Comparison of ENCODE assay signal across 17 cellular contexts in the genomic region with DNA sequence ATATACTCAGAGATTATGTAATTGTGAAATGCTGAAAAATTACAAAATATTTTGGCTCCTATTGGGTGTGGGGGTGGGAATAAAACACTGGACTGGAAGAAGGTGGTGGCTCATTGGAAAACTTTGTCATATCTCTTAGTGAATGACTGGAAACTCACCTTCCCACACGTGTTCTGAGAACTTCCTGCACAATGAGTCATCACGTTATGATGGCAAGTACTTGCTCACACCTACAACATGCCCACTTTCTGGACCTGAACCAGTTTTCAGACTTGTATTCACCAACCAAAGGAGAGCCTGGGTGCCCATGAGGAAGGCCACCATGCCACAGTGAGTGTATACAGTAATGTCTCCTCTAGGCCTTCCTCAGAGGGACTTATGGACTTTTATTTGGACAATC.
DNase-seq lines count a peak whose midpoint lies in the region; ATAC-seq and TF ChIP-seq lines count a peak whose summit lies in the region.
"Had no signal": no experiment of that assay in that cellular context is flagged by ENCODE, and none has a peak within 500 bp of the region (broad histone marks: within the 10 kb centered on the region; RNA-seq: fewer than 3 reads in every experiment).

No MANE protein-coding gene starts in this region.

- no peaks in the 10 kb centered on the region for H4K20me1 ChIP-seq in OCI-LY7 (ENCODE audit: insufficient read depth, low read length)

- no peaks in the 10 kb centered on the region for H3K4me1 ChIP-seq in OCI-LY7 (ENCODE audit: insufficient read depth, low read length, poor library complexity, severe bottlenecking)
- H3K4me1 ChIP-seq: Peyer's patch had no signal

- POLR2A ChIA-PET in OCI-LY7 (lab: Charles Lee) = no interaction called here
- POLR2A ChIA-PET in HEK293T (lab: Yijun Ruan, JAX) = no interaction called here

- no peak overlapping the region for H2AFZ ChIP-seq in OCI-LY7 (ENCODE audit: low read length)
- H2AFZ ChIP-seq: GM23338 had no signal

- H3K4me3 ChIP-seq in OCI-LY7 (ENCODE audit: low read depth, low read length, poor library complexity, severe bottlenecking) = no peak overlapping the region
- H3K4me3 ChIP-seq: GM12878, GM23338, Peyer's patch had no signal

- H3K27ac ChIP-seq in OCI-LY7 (ENCODE audit: low read depth, low read length, poor library complexity, severe bottlenecking) = no peak overlapping the region
- H3K27ac ChIP-seq: Peyer's patch had no signal

- no peaks in the 10 kb centered on the region for H3K9me3 ChIP-seq in OCI-LY7 (ENCODE audit: low read length)
- H3K9me3 ChIP-seq: Peyer's patch had no signal

- TF ChIP-seq CTCF in OCI-LY7 (conservative IDR thresholded peaks at IDR 0.05; ENCODE audit: low read length) = no peak

- intact Hi-C loops in OCI-LY7 (cut with micrococcal nuclease; ENCODE audit: unreplicated experiment) = no loop called here

- no peak overlapping the region for H3K4me2 ChIP-seq in OCI-LY7 (ENCODE audit: low read length)
- H3K4me2 ChIP-seq: GM23338 had no signal

- H3K36me3 ChIP-seq in OCI-LY7 (ENCODE audit: insufficient read depth, low read length) = no peaks in the 10 kb centered on the region
- H3K36me3 ChIP-seq: Peyer's patch had no signal

- H3K9me2 ChIP-seq in OCI-LY7 (ENCODE audit: insufficient read depth, low read length) = no peaks in the 10 kb centered on the region

- no TSS peak for BruUV-seq in OCI-LY7 (replicated peaks; lab: Mats Ljungman, UMichigan)

- DNase-seq in HPDE6-E6E7 (ENCODE audit: extremely low spot score) (peak; percentile 47), SW480 (ENCODE audit: low spot score) (peak; percentile 38), kidney tubule cell (ENCODE audit: low spot score) (peak; percentile 74), OCI-LY7 (ENCODE audit: low spot score) (no peak), HEK293T (ENCODE audit: extremely low spot score) (no peak)
- DNase-seq: CD4-positive, alpha-beta memory T cell; DND-41; HFFc6; NCI-H1105 treated with DMSO at 0.1 percent for 48 hours; NCI-H1694 treated with DMSO at 0.1 percent for 48 hours; NCI-H226; NCI-H524 treated with DMSO at 0.1 percent for 48 hours; Peyer's patch had no signal

- CTCF ChIA-PET in OCI-LY7 (lab: Charles Lee; ENCODE audit: unreplicated experiment) (no interaction called here), HEK293T (lab: Yijun Ruan, JAX) (no interaction called here)

- no peak for ATAC-seq in GM19463 (IDR thresholded peaks at IDR 0.05; ENCODE audit: unreplicated experiment)
- no peak for ATAC-seq in HG03139 (IDR thresholded peaks at IDR 0.05; ENCODE audit: unreplicated experiment)
- ATAC-seq: GM12878, GM23338 had no signal

- no peaks in the 10 kb centered on the region for H3K79me2 ChIP-seq in OCI-LY7 (ENCODE audit: insufficient read depth, low read depth, low read length)

TF ChIP-seq in HEK293T, 16 proteins besides CTCF, POLR2A, EP300 and RAD21:
- TF ChIP-seq HDGF (IDR thresholded peaks at IDR 0.05; ENCODE audit: borderline replicate concordance) = no peak

Comparison
In these comparisons a context has a peak if more than half of its experiments do, and no peak if none do; other contexts are left out.
1. DNase-seq: peak in HPDE6-E6E7 (single experiment), SW480 (single experiment) and kidney tubule cell (single experiment); none in OCI-LY7 (single experiment) and HEK293T (single experiment).